In genomic region chr6:140560671-140561070, GRCh38 we compare ENCODE assay signal across 28 cellular contexts.
"Had no signal": no experiment of that assay in that cellular context is flagged by ENCODE, and none has a peak within 500 bp of the region (broad histone marks: within the 10 kb centered on the region; RNA-seq: fewer than 3 reads in every experiment).

No MANE protein-coding gene starts in this region.

- H3K36me3 Mint-ChIP-seq: stimulated activated effector memory CD8-positive, alpha-beta T cell treated with anti-CD3 and anti-CD28 coated beads, Interleukin-12 subunit alpha, Interleukin-12 subunit beta, amount 100 ng/mL, for 72 hours; stimulated activated memory B cell treated with anti-CD40 and anti-IgM and Interleukin-4, amounts not matched to agents 10 μg/mL and 1 μg/mL and 100 μg/mL, for 72 hours; stimulated activated naive B cell treated with anti-CD40 and anti-IgM and Interleukin-4, amounts not matched to agents 10 μg/mL and 1 μg/mL and 100 μg/mL, for 72 hours; type B pancreatic cell had no signal

- H3K27ac ChIP-seq: stomach, suprapubic skin, testis, thoracic aorta, thyroid gland, tibial artery, tibial nerve, transverse colon, upper lobe of left lung, upper lobe of right lung, uterus, vagina had no signal

- H3K4me1 ChIP-seq: stomach, suprapubic skin, testis, thyroid gland, tibial artery, transverse colon, upper lobe of left lung, upper lobe of right lung, uterus, vagina had no signal

- DNase-seq: stimulated activated CD4-positive, alpha-beta T cell treated with anti-CD3 and anti-CD28 coated beads, Interleukin-2, amount 100 ng/mL, for 48 hours; stimulated activated CD4-positive, alpha-beta T cell treated with anti-CD3 and anti-CD28 coated beads, Interleukin-4, amount 100 ng/mL, for 1 hour; stimulated activated CD4-positive, alpha-beta T cell treated with anti-CD3 and anti-CD28 coated beads, Interleukin-4, amount 100 ng/mL, for 24 hours; stimulated activated CD4-positive, alpha-beta T cell treated with anti-CD3 and anti-CD28 coated beads, Interleukin-4, amount 100 ng/mL, for 4 hours; stimulated activated CD8-positive, alpha-beta memory T cell treated with anti-CD3 and anti-CD28 coated beads, Interleukin-4, amount 100 ng/mL, for 48 hours; stimulated activated naive B cell treated with anti-CD40 and anti-IgM and Interleukin-4, amounts not matched to agents 10 μg/mL and 1 μg/mL and 100 μg/mL, for 72 hours; stimulated activated naive CD4-positive, alpha-beta T cell; stimulated activated naive CD4-positive, alpha-beta T cell treated with Interleukin-2 at 50 U/mL for 16 hours; stimulated activated naive CD8-positive, alpha-beta T cell treated with anti-CD3 and anti-CD28 coated beads, Interleukin-15, amount 100 ng/mL, for 72 hours; stimulated activated naive CD8-positive, alpha-beta T cell treated with anti-CD3 and anti-CD28 coated beads, Interleukin-15, Interleukin-2, amounts not matched to agents 100 U/mL and 50 U/mL, for 24 hours; stomach; substantia nigra; testis; thyroid gland; tibial artery; transverse colon; trophoblast cell; upper lobe of left lung; upper lobe of right lung; uterus had no signal

- H3K4me1 Mint-ChIP-seq: stimulated activated effector memory CD8-positive, alpha-beta T cell treated with anti-CD3 and anti-CD28 coated beads, Interleukin-12 subunit alpha, Interleukin-12 subunit beta, amount 100 ng/mL, for 72 hours; stimulated activated memory B cell treated with anti-CD40 and anti-IgM and Interleukin-4, amounts not matched to agents 10 μg/mL and 1 μg/mL and 100 μg/mL, for 72 hours; stimulated activated naive B cell treated with anti-CD40 and anti-IgM and Interleukin-4, amounts not matched to agents 10 μg/mL and 1 μg/mL and 100 μg/mL, for 72 hours; stimulated activated naive CD8-positive, alpha-beta T cell treated with anti-CD3 and anti-CD28 coated beads, Interleukin-15, amount 100 ng/mL, for 72 hours had no signal

- H3K27ac Mint-ChIP-seq: stimulated activated effector memory CD8-positive, alpha-beta T cell treated with anti-CD3 and anti-CD28 coated beads, Interleukin-12 subunit alpha, Interleukin-12 subunit beta, amount 100 ng/mL, for 72 hours; stimulated activated memory B cell treated with anti-CD40 and anti-IgM and Interleukin-4, amounts not matched to agents 10 μg/mL and 1 μg/mL and 100 μg/mL, for 72 hours; stimulated activated naive B cell treated with anti-CD40 and anti-IgM and Interleukin-4, amounts not matched to agents 10 μg/mL and 1 μg/mL and 100 μg/mL, for 72 hours; stimulated activated naive CD8-positive, alpha-beta T cell treated with anti-CD3 and anti-CD28 coated beads, Interleukin-15, amount 100 ng/mL, for 72 hours; stimulated activated naive CD8-positive, alpha-beta T cell treated with anti-CD3 and anti-CD28 coated beads, Interleukin-15, Interleukin-2, amounts not matched to agents 100 ng/mL and 50 ng/mL, for 24 hours; type B pancreatic cell had no signal

- H3K9me3 Mint-ChIP-seq: stimulated activated effector memory CD8-positive, alpha-beta T cell treated with anti-CD3 and anti-CD28 coated beads, Interleukin-12 subunit alpha, Interleukin-12 subunit beta, amount 100 ng/mL, for 72 hours; stimulated activated memory B cell treated with anti-CD40 and anti-IgM and Interleukin-4, amounts not matched to agents 10 μg/mL and 1 μg/mL and 100 μg/mL, for 72 hours; stimulated activated naive B cell treated with anti-CD40 and anti-IgM and Interleukin-4, amounts not matched to agents 10 μg/mL and 1 μg/mL and 100 μg/mL, for 72 hours; stimulated activated naive CD8-positive, alpha-beta T cell treated with anti-CD3 and anti-CD28 coated beads, Interleukin-15, amount 100 ng/mL, for 72 hours; stimulated activated naive CD8-positive, alpha-beta T cell treated with anti-CD3 and anti-CD28 coated beads, Interleukin-15, Interleukin-2, amounts not matched to agents 100 ng/mL and 50 ng/mL, for 24 hours had no signal

- H3K36me3 ChIP-seq: stomach, suprapubic skin, thoracic aorta, thyroid gland, tibial artery, tibial nerve, transverse colon, upper lobe of left lung, upper lobe of right lung, uterus, vagina had no signal

- H3K4me3 Mint-ChIP-seq: stimulated activated effector memory CD8-positive, alpha-beta T cell treated with anti-CD3 and anti-CD28 coated beads, Interleukin-12 subunit alpha, Interleukin-12 subunit beta, amount 100 ng/mL, for 72 hours; stimulated activated memory B cell treated with anti-CD40 and anti-IgM and Interleukin-4, amounts not matched to agents 10 μg/mL and 1 μg/mL and 100 μg/mL, for 72 hours; stimulated activated naive B cell treated with anti-CD40 and anti-IgM and Interleukin-4, amounts not matched to agents 10 μg/mL and 1 μg/mL and 100 μg/mL, for 72 hours; stimulated activated naive CD8-positive, alpha-beta T cell treated with anti-CD3 and anti-CD28 coated beads, Interleukin-15, amount 100 ng/mL, for 72 hours; stimulated activated naive CD8-positive, alpha-beta T cell treated with anti-CD3 and anti-CD28 coated beads, Interleukin-15, Interleukin-2, amounts not matched to agents 100 ng/mL and 50 ng/mL, for 24 hours; type B pancreatic cell had no signal

- H3K27me3 ChIP-seq: stomach, suprapubic skin, testis, thyroid gland, tibial artery, tibial nerve, transverse colon, upper lobe of left lung, upper lobe of right lung, uterus, vagina had no signal

- H3K9me3 ChIP-seq: stomach, suprapubic skin, testis, thoracic aorta, thyroid gland, tibial artery, tibial nerve, transverse colon, upper lobe of left lung, upper lobe of right lung, uterus, vagina had no signal

- H3K27me3 Mint-ChIP-seq: stimulated activated memory B cell treated with anti-CD40 and anti-IgM and Interleukin-4, amounts not matched to agents 10 μg/mL and 1 μg/mL and 100 μg/mL, for 72 hours; stimulated activated naive B cell treated with anti-CD40 and anti-IgM and Interleukin-4, amounts not matched to agents 10 μg/mL and 1 μg/mL and 100 μg/mL, for 72 hours; stimulated activated naive CD8-positive, alpha-beta T cell treated with anti-CD3 and anti-CD28 coated beads, Interleukin-15, amount 100 ng/mL, for 72 hours; stimulated activated naive CD8-positive, alpha-beta T cell treated with anti-CD3 and anti-CD28 coated beads, Interleukin-15, Interleukin-2, amounts not matched to agents 100 ng/mL and 50 ng/mL, for 24 hours; type B pancreatic cell had no signal

- H3K4me3 ChIP-seq: stomach, suprapubic skin, testis, thoracic aorta, thyroid gland, tibial artery, tibial nerve, transverse colon, upper lobe of left lung, upper lobe of right lung, uterus, vagina had no signal
